Comparison of ENCODE assay signal across 1 cellular context in genomic region chr17:44200478-44201155, GRCh38.
A peak's percentile ranks its signal among the peaks of the same experiment; 100 is the strongest.
TF ChIP-seq lines count a peak whose summit lies in the region.

No MANE protein-coding gene starts in this region.

TF ChIP-seq in HepG2, 621 proteins besides CTCF, POLR2A, EP300 and RAD21 (continued from another document and continues in another):
- TF ChIP-seq ZGPAT (CRISPR knock-in tag; IDR thresholded peaks at IDR 0.05) (peak; percentile 73), THAP9 (CRISPR knock-in tag; IDR thresholded peaks at IDR 0.05; ENCODE audit: borderline replicate concordance) (no peak; the same call in 1 of the 2 replicates), ETS1 (CRISPR knock-in tag; IDR thresholded peaks at IDR 0.05) (no peak), FOXP1 (IDR thresholded peaks at IDR 0.05) (no peak), FOXP1 (CRISPR knock-in tag; IDR thresholded peaks at IDR 0.05) (no peak), ZNF724P (CRISPR knock-in tag; IDR thresholded peaks at IDR 0.05; ENCODE audit: borderline replicate concordance) (peak; percentile 70; the same call in 1 of the 2 replicates), ELF3 (CRISPR knock-in tag; IDR thresholded peaks at IDR 0.05) (no peak; the same call in 1 of the 2 replicates), ZNF318 (CRISPR knock-in tag; IDR thresholded peaks at IDR 0.05) (peak; percentile 71; the same call in 1 of the 2 replicates), SALL2 (CRISPR knock-in tag; IDR thresholded peaks at IDR 0.05) (no peak; the same call in 1 of the 2 replicates), MXD3 (CRISPR knock-in tag; IDR thresholded peaks at IDR 0.05) (peak; percentile 82), KAT8 (CRISPR knock-in tag; IDR thresholded peaks at IDR 0.05) (peak; percentile 88), MYC (CRISPR knock-in tag; IDR thresholded peaks at IDR 0.05; ENCODE audit: borderline replicate concordance) (peak; percentile 87), ZNF782 (CRISPR knock-in tag; IDR thresholded peaks at IDR 0.05; ENCODE audit: borderline replicate concordance) (peak; percentile 86), ATF5 (CRISPR knock-in tag; IDR thresholded peaks at IDR 0.05; ENCODE audit: low read depth) (no peak), NR2F6 (IDR thresholded peaks at IDR 0.05) (no peak), NR2F6 (CRISPR knock-in tag; IDR thresholded peaks at IDR 0.05) (no peak), ELF1 (CRISPR knock-in tag; IDR thresholded peaks at IDR 0.05) (0 out of 2 replicates have a peak, but pooled peaks have one; percentile 26), KIAA2018 (CRISPR knock-in tag; IDR thresholded peaks at IDR 0.05; ENCODE audit: borderline replicate concordance) (no peak), TBX3 (IDR thresholded peaks at IDR 0.05; ENCODE audit: borderline replicate concordance) (no peak), THYN1 (CRISPR knock-in tag; IDR thresholded peaks at IDR 0.05; ENCODE audit: borderline replicate concordance, low read depth) (no peak), ZNF639 (CRISPR knock-in tag; conservative IDR thresholded peaks at IDR 0.05) (peak; percentile 14; the same call in 1 of the 2 replicates), TFDP2 (CRISPR knock-in tag; IDR thresholded peaks at IDR 0.05) (no peak), RXRB (CRISPR knock-in tag; IDR thresholded peaks at IDR 0.05; ENCODE audit: borderline replicate concordance) (peak; percentile 29; the same call in 1 of the 2 replicates)
